Comparison of ENCODE assay signal across 21 cellular contexts in genomic region chr9:2492161-2492560, GRCh38.
A peak's percentile ranks its signal among the peaks of the same experiment; 100 is the strongest.
DNase-seq lines count a peak whose midpoint lies in the region; ATAC-seq and TF ChIP-seq lines count a peak whose summit lies in the region.
"Had no signal": no experiment of that assay in that cellular context is flagged by ENCODE, and none has a peak within 500 bp of the region (broad histone marks: within the 10 kb centered on the region; RNA-seq: fewer than 3 reads in every experiment).

No MANE protein-coding gene starts in this region.

- no peaks in the 10 kb centered on the region for H3K36me3 ChIP-seq in left ventricle myocardium inferior
- no peaks in the 10 kb centered on the region for H3K36me3 ChIP-seq in right atrium auricular region
- H3K36me3 ChIP-seq in hepatocyte (replicated peaks; ENCODE audit: insufficient read depth, low read depth), result no peaks in the 10 kb centered on the region

- ATAC-seq in WTC11 (no peak), GM18517 (IDR thresholded peaks at IDR 0.05; ENCODE audit: unreplicated experiment) (no peak)
- ATAC-seq: CD8-positive, alpha-beta T cell; GM12878 had no signal

- peaks cover 77% of the 10 kb centered on the region for H3K4me1 ChIP-seq in left ventricle myocardium inferior
- peaks cover 0 to 48% of the 10 kb centered on the region in 2 donors for H3K4me1 ChIP-seq in right atrium auricular region
- peaks cover 9% of the 10 kb centered on the region for H3K4me1 ChIP-seq in hepatocyte (ENCODE audit: insufficient read depth)
- H3K4me1 ChIP-seq: BLaER1 treated with 17β-estradiol and CSF1 and Interleukin-3, amounts not matched to agents 10 nM and 100 nM had no signal

- H3K27me3 Mint-ChIP-seq in WTC11 (ENCODE audit: low read depth), result no peaks in the 10 kb centered on the region
- peaks cover 4% of the 10 kb centered on the region for H3K27me3 Mint-ChIP-seq in activated T-cell treated with anti-CD3 and anti-CD28 coated beads, Interleukin-2, amount 50 U/mL, for 24 hours

- H3K4me3 Mint-ChIP-seq in WTC11, result no peak overlapping the region
- H3K4me3 Mint-ChIP-seq in activated T-cell treated with anti-CD3 and anti-CD28 coated beads, Interleukin-2, amount 50 U/mL, for 24 hours, result no peak overlapping the region
- H3K4me3 Mint-ChIP-seq: B cell; CD4-positive, alpha-beta T cell; CD8-positive, alpha-beta T cell had no signal

- H3K36me3 Mint-ChIP-seq in WTC11, result no peaks in the 10 kb centered on the region
- H3K36me3 Mint-ChIP-seq in activated T-cell treated with anti-CD3 and anti-CD28 coated beads, Interleukin-2, amount 50 U/mL, for 24 hours (ENCODE audit: low read depth), result no peaks in the 10 kb centered on the region
- H3K36me3 Mint-ChIP-seq: CD8-positive, alpha-beta T cell had no signal

- CTCF ChIA-PET in WTC11 (lab: Charles Lee), result no interaction called here

- no peaks in the 10 kb centered on the region for H3K9me2 ChIP-seq in hepatocyte (replicated peaks; ENCODE audit: insufficient read depth)

- no peak overlapping the region for H2AFZ ChIP-seq in hepatocyte

- no peaks in the 10 kb centered on the region for H3K79me2 ChIP-seq in hepatocyte

- no peaks in the 10 kb centered on the region for H4K20me1 ChIP-seq in hepatocyte (ENCODE audit: insufficient read depth, poor library complexity, severe bottlenecking)
- H4K20me1 ChIP-seq: BLaER1 treated with 17β-estradiol and CSF1 and Interleukin-3, amounts not matched to agents 10 nM and 100 nM had no signal

- no peak overlapping the region for H3K4me2 ChIP-seq in hepatocyte
- H3K4me2 ChIP-seq: A549; BLaER1 treated with 17β-estradiol and CSF1 and Interleukin-3, amounts not matched to agents 10 nM and 100 nM had no signal

- intact Hi-C loops in left ventricle myocardium inferior (cut with micrococcal nuclease), result no loop called here

- H3K9me3 ChIP-seq in left ventricle myocardium inferior (replicated peaks) (no peaks in the 10 kb centered on the region), right atrium auricular region (no peaks in the 10 kb centered on the region), hepatocyte (ENCODE audit: low read depth) (no peaks in the 10 kb centered on the region)
- H3K9me3 ChIP-seq: A549; BLaER1 treated with 17β-estradiol and CSF1 and Interleukin-3, amounts not matched to agents 10 nM and 100 nM; Caco-2 had no signal

- H3K27ac ChIP-seq in left ventricle myocardium inferior (replicated peaks) (peak overlapping the region; percentile 82), right atrium auricular region (no peak overlapping the region), hepatocyte (peak overlapping the region; percentile 27)
- H3K27ac ChIP-seq: 22Rv1; A549; BLaER1 treated with 17β-estradiol and CSF1 and Interleukin-3, amounts not matched to agents 10 nM and 100 nM; C4-2B had no signal

- no peak for DNase-seq in left ventricle myocardium inferior
- DNase-seq in right atrium auricular region (ENCODE audit: low spot score), result no peak
- no peak for DNase-seq in WTC11 (ENCODE audit: low spot score)
- no peak for DNase-seq in hepatocyte (ENCODE audit: low spot score)
- DNase-seq in erythroblast (lab: John Stamatoyannopoulos, UW), result no peak
- no peak for DNase-seq in activated T-cell treated with anti-CD3 and anti-CD28 coated beads, Interleukin-2, amount 50 U/mL, for 24 hours
- DNase-seq: AML-193; Caco-2; Calu3; CD4-positive, alpha-beta T cell; CD8-positive, alpha-beta T cell; DMS79 treated with DMSO at 0.1 percent for 48 hours; EL; GDM1 had no signal

- H3K27me3 ChIP-seq in left ventricle myocardium inferior (ENCODE audit: low read depth) (no peaks in the 10 kb centered on the region), right atrium auricular region (no peaks in the 10 kb centered on the region), hepatocyte (no peaks in the 10 kb centered on the region)
- H3K27me3 ChIP-seq: BLaER1 treated with 17β-estradiol and CSF1 and Interleukin-3, amounts not matched to agents 10 nM and 100 nM had no signal

- no peak overlapping the region for H3K4me3 ChIP-seq in left ventricle myocardium inferior
- no peak overlapping the region for H3K4me3 ChIP-seq in right atrium auricular region
- no peak overlapping the region for H3K4me3 ChIP-seq in hepatocyte
- H3K4me3 ChIP-seq: A549; BLaER1 treated with 17β-estradiol and CSF1 and Interleukin-3, amounts not matched to agents 10 nM and 100 nM; GM12878 had no signal

- H3K27ac Mint-ChIP-seq in WTC11, result no peak overlapping the region
- H3K27ac Mint-ChIP-seq in activated T-cell treated with anti-CD3 and anti-CD28 coated beads, Interleukin-2, amount 50 U/mL, for 24 hours, result no peak overlapping the region
- H3K27ac Mint-ChIP-seq: B cell; CD4-positive, alpha-beta T cell; CD8-positive, alpha-beta T cell had no signal

- TF ChIP-seq POLR2A in erythroblast (IDR thresholded peaks at IDR 0.05; ENCODE audit: low read length), result no peak

- H3K4me1 Mint-ChIP-seq in WTC11, result peaks cover 28% of the 10 kb centered on the region
- no peaks in the 10 kb centered on the region for H3K4me1 Mint-ChIP-seq in activated T-cell treated with anti-CD3 and anti-CD28 coated beads, Interleukin-2, amount 50 U/mL, for 24 hours (ENCODE audit: low read depth)
- H3K4me1 Mint-ChIP-seq: B cell had no signal

- POLR2A ChIA-PET in WTC11 (lab: Charles Lee), result no interaction called here

- no peak for TF ChIP-seq CTCF in left ventricle myocardium inferior (IDR thresholded peaks at IDR 0.05; ENCODE audit: borderline replicate concordance)
- TF ChIP-seq CTCF in right atrium auricular region (IDR thresholded peaks at IDR 0.05), result no peak
- TF ChIP-seq CTCF in WTC11 (IDR thresholded peaks at IDR 0.05), result no peak
- TF ChIP-seq CTCF in hepatocyte (IDR thresholded peaks at IDR 0.05; ENCODE audit: poor library complexity), result no peak

- WGBS in hepatocyte (ENCODE audit: low lambda C conversion rate, missing lambda C conversion rate), result 91% methylated on average over 3 of the region's 3 CpGs

- no peaks in the 10 kb centered on the region for H3K9me3 Mint-ChIP-seq in WTC11
- H3K9me3 Mint-ChIP-seq in activated T-cell treated with anti-CD3 and anti-CD28 coated beads, Interleukin-2, amount 50 U/mL, for 24 hours, result no peaks in the 10 kb centered on the region
- H3K9me3 Mint-ChIP-seq: CD4-positive, alpha-beta T cell; CD8-positive, alpha-beta T cell had no signal

TF ChIP-seq in WTC11, 78 proteins besides CTCF, POLR2A, EP300 and RAD21:
- TF ChIP-seq HMGA2 (CRISPR knock-in tag; IDR thresholded peaks at IDR 0.05) (peak; percentile 95), GRHL2 (CRISPR knock-in tag; IDR thresholded peaks at IDR 0.05; ENCODE audit: insufficient replicate concordance, severe bottlenecking) (no peak)

Comparison
In these comparisons a context has a peak if more than half of its experiments do, and no peak if none do; other contexts are left out.
1. H3K27ac ChIP-seq: peak in left ventricle myocardium inferior (single experiment) and hepatocyte (single experiment); none in right atrium auricular region (0 of 2).